In genomic region chr2:120472031-120472430, GRCh38 we compare ENCODE assay signal across 11 cellular contexts.
"Had no signal": no experiment of that assay in that cellular context is flagged by ENCODE, and none has a peak within 500 bp of the region (broad histone marks: within the 10 kb centered on the region; RNA-seq: fewer than 3 reads in every experiment).

No MANE protein-coding gene starts in this region.

- H3K36me3 ChIP-seq: spleen had no signal

- H3K9me3 ChIP-seq: testis had no signal

- H3K27ac ChIP-seq: dorsolateral prefrontal cortex, spleen, testis had no signal

- DNase-seq: activated CD4-positive, alpha-beta T cell treated with anti-CD3 and anti-CD28 coated beads, Interleukin-2, amount 50 U/mL, for 1 hour; activated CD8-positive, alpha-beta memory T cell treated with anti-CD3 and anti-CD28 coated beads for 24 hours; activated naive CD4-positive, alpha-beta T cell; anterior cingulate cortex; left colon; testis had no signal

- H3K27me3 ChIP-seq: dorsolateral prefrontal cortex, testis had no signal

- ATAC-seq: activated CD4-positive, CD25-positive, alpha-beta regulatory T cell treated with anti-CD3 and anti-CD28 coated beads, Interleukin-2, amount 50 U/mL, for 24 hours; left colon; sciatic nerve had no signal

- H3K4me3 ChIP-seq: dorsolateral prefrontal cortex, lung, spleen, testis had no signal
